ENCODE assay signal across 19 cellular contexts in the genomic region with DNA sequence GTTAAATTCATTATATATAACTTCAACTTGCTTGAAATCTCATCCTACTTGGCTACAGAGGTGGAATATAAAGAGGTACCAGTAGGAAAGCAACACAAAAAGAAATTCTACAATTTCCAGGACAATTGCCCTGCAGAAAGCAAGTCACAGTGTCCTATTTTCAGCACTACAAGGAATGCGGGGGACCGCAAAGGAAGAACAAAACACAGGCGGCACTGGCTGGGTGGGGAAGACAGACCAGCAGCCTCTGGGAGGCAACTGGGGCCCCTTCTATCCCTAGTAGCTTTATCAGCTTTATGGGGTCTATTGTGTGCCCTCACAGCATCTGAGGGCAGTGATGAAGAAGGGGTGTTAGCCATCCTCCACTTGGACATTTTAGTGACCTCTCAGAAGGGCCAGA. TPM values are rescaled to one million over a fixed set of nuclear protein-coding genes. Genes with fewer than 3 reads are reported as not detected.
DNase-seq lines count a peak whose midpoint lies in the region; ATAC-seq and TF ChIP-seq lines count a peak whose summit lies in the region.
"Had no signal": no experiment of that assay in that cellular context is flagged by ENCODE, and none has a peak within 500 bp of the region (broad histone marks: within the 10 kb centered on the region; RNA-seq: fewer than 3 reads in every experiment).

No MANE protein-coding gene starts in this region.

- peaks cover 16% of the 10 kb centered on the region for H3F3A ChIP-seq in smooth muscle cell (ENCODE audit: low read depth)

- in situ Hi-C loops in gastrocnemius medialis (cut with MboI; ENCODE audit: low sequenced_read_pairs in 4 of 4) = no loop called here

- peak overlapping the region in 2 of 11 experiments; percentile 8 to 28; a peak in 2 of 22 replicates for H3K9ac ChIP-seq in BLaER1 treated with 17β-estradiol and CSF1 and Interleukin-3, amounts not matched to agents 10 nM and 100 nM
- H3K9ac ChIP-seq in smooth muscle cell (ENCODE audit: low read depth) = no peak overlapping the region

- peak overlapping the region in 6 of 11 experiments; percentile 23 to 97 (median 50); a peak in 10 of 22 replicates for H3K27ac ChIP-seq in BLaER1 treated with 17β-estradiol and CSF1 and Interleukin-3, amounts not matched to agents 10 nM and 100 nM
- peak overlapping the region; percentile 15 for H3K27ac ChIP-seq in angular gyrus (ENCODE audit: low read depth, low read length)
- H3K27ac ChIP-seq in lower lobe of right lung = peak overlapping the region; percentile 41
- peak overlapping the region; percentile 14 for H3K27ac ChIP-seq in smooth muscle cell (ENCODE audit: low read depth)
- H3K27ac ChIP-seq in gastrocnemius medialis = no peak overlapping the region
- H3K27ac ChIP-seq in SJCRH30 = no peak overlapping the region
- H3K27ac ChIP-seq: A549, C4-2B had no signal

- intact Hi-C loops in lower lobe of right lung (cut with DNase I) (no loop called here), gastrocnemius medialis (cut with DNase I; ENCODE audit: low total_unique reads) (no loop called here)

- no peak for TF ChIP-seq CTCF in lower lobe of right lung (IDR thresholded peaks at IDR 0.05)
- no peak for TF ChIP-seq CTCF in smooth muscle cell (IDR thresholded peaks at IDR 0.05; ENCODE audit: borderline replicate concordance, insufficient read depth, poor library complexity, severe bottlenecking)
- no peak for TF ChIP-seq CTCF in gastrocnemius medialis (IDR thresholded peaks at IDR 0.05 in 4 of 5, conservative IDR thresholded peaks at IDR 0.05 in 1 of 5)

- ATAC-seq in lower lobe of right lung = no peak
- ATAC-seq in gastrocnemius medialis = no peak
- ATAC-seq: A549, GM12878, HCT116, HepG2, Panc1 had no signal

- no peaks in the 10 kb centered on the region for H3K27me3 ChIP-seq in BLaER1 treated with 17β-estradiol and CSF1 and Interleukin-3, amounts not matched to agents 10 nM and 100 nM
- H3K27me3 ChIP-seq in lower lobe of right lung (ENCODE audit: low read depth) (no peaks in the 10 kb centered on the region), smooth muscle cell (ENCODE audit: low read depth) (no peaks in the 10 kb centered on the region), gastrocnemius medialis (no peaks in the 10 kb centered on the region), SJCRH30 (no peaks in the 10 kb centered on the region)

- H3K4me2 ChIP-seq in BLaER1 treated with 17β-estradiol and CSF1 and Interleukin-3, amounts not matched to agents 10 nM and 100 nM = peak overlapping the region in 6 of 11 experiments; percentile 15 to 95 (median 56); a peak in 7 of 22 replicates
- H3K4me2 ChIP-seq in smooth muscle cell = no peak overlapping the region
- H3K4me2 ChIP-seq: A549 had no signal

- no peak overlapping the region for H2AFZ ChIP-seq in smooth muscle cell (ENCODE audit: low read depth)

- H3K36me3 ChIP-seq in BLaER1 treated with 17β-estradiol and CSF1 and Interleukin-3, amounts not matched to agents 10 nM and 100 nM = peaks cover 0 to 43% (median 20%) of the 10 kb centered on the region in 11 experiments; a peak in 17 of 22 replicates
- H3K36me3 ChIP-seq in lower lobe of right lung = peaks cover 12% of the 10 kb centered on the region
- H3K36me3 ChIP-seq in smooth muscle cell (ENCODE audit: low read depth) = no peaks in the 10 kb centered on the region
- H3K36me3 ChIP-seq in gastrocnemius medialis = no peaks in the 10 kb centered on the region
- H3K36me3 ChIP-seq in SJCRH30 = no peaks in the 10 kb centered on the region

- peaks cover 63% of the 10 kb centered on the region for H3K79me2 ChIP-seq in smooth muscle cell (ENCODE audit: low read depth)

- WGBS in smooth muscle cell (ENCODE audit: low lambda C conversion rate) = 83% methylated on average over 3 of the region's 3 CpGs

- peaks cover 42 to 90% (median 83%) of the 10 kb centered on the region in 10 experiments for H3K4me1 ChIP-seq in BLaER1 treated with 17β-estradiol and CSF1 and Interleukin-3, amounts not matched to agents 10 nM and 100 nM
- H3K4me1 ChIP-seq in lower lobe of right lung = peaks cover 36% of the 10 kb centered on the region
- H3K4me1 ChIP-seq in smooth muscle cell (ENCODE audit: low read depth) = peaks cover 25% of the 10 kb centered on the region
- H3K4me1 ChIP-seq in gastrocnemius medialis = peaks cover 16 to 19% of the 10 kb centered on the region in 2 donors
- H3K4me1 ChIP-seq in SJCRH30 = peaks cover 18% of the 10 kb centered on the region

- no peaks in the 10 kb centered on the region for H3K9me3 ChIP-seq in BLaER1 treated with 17β-estradiol and CSF1 and Interleukin-3, amounts not matched to agents 10 nM and 100 nM (replicated peaks in 1 of 11)
- H3K9me3 ChIP-seq in lower lobe of right lung (no peaks in the 10 kb centered on the region), smooth muscle cell (replicated peaks; ENCODE audit: low read depth) (no peaks in the 10 kb centered on the region), gastrocnemius medialis (no peaks in the 10 kb centered on the region), SJCRH30 (replicated peaks) (no peaks in the 10 kb centered on the region)
- H3K9me3 ChIP-seq: A549 had no signal

- no peak overlapping the region for H3K4me3 ChIP-seq in BLaER1 treated with 17β-estradiol and CSF1 and Interleukin-3, amounts not matched to agents 10 nM and 100 nM
- H3K4me3 ChIP-seq in lower lobe of right lung (no peak overlapping the region), smooth muscle cell (no peak overlapping the region), gastrocnemius medialis (no peak overlapping the region), SJCRH30 (no peak overlapping the region)
- H3K4me3 ChIP-seq: A549, GM12878 had no signal

- peaks cover 0 to 21% (median 0%) of the 10 kb centered on the region in 11 experiments; a peak in 6 of 22 replicates for H4K20me1 ChIP-seq in BLaER1 treated with 17β-estradiol and CSF1 and Interleukin-3, amounts not matched to agents 10 nM and 100 nM
- peaks cover 13% of the 10 kb centered on the region for H4K20me1 ChIP-seq in smooth muscle cell (ENCODE audit: low read depth)

- DNase-seq in lower lobe of right lung (no peak), smooth muscle cell (lab: John Stamatoyannopoulos, UW; ENCODE audit: unreplicated experiment) (no peak), UCSD-AML1 (lab: John Stamatoyannopoulos, UW; ENCODE audit: unreplicated experiment) (no peak), SHP77 (lab: John Stamatoyannopoulos, UW) (no peak), gastrocnemius medialis (no peak), SJCRH30 (no peak)
- DNase-seq: DND-41, KG1, NCI-H1092 treated with DMSO at 0.1 percent for 48 hours, NCI-H510A treated with DMSO at 0.1 percent for 48 hours, Right ventricle myocardium superior had no signal

- TF ChIP-seq POLR2A in gastrocnemius medialis (IDR thresholded peaks at IDR 0.05) = no peak

RNA-seq across cellular contexts. Expression of a gene that starts 30.5 kb away (rescaled TPM):
- total RNA-seq in lower lobe of right lung (57.7 TPM), smooth muscle cell (16.5 and 20.7 TPM in 2 replicates), gastrocnemius medialis (1 to 10 TPM; 2.5 to 4.3 (median 3.7) TPM)
- polyA plus RNA-seq in smooth muscle cell = 37.4 and 59.5 TPM in 2 replicates
- total RNA-seq in SJCRH30 (2014; rRNA removed; shearing (Covaris generic)) = 7.4 and 8.4 TPM in 2 replicates

Comparison
In these comparisons a context has a peak if more than half of its experiments do, and no peak if none do; other contexts are left out.
1. H3K27ac ChIP-seq: peak in BLaER1 treated with 17β-estradiol and CSF1 and Interleukin-3, amounts not matched to agents 10 nM and 100 nM (6 of 11), angular gyrus (single experiment), lower lobe of right lung (single experiment) and smooth muscle cell (single experiment); none in gastrocnemius medialis (0 of 4) and SJCRH30 (single experiment).